18 cellular contexts compared by ENCODE assay signal in the genomic region with DNA sequence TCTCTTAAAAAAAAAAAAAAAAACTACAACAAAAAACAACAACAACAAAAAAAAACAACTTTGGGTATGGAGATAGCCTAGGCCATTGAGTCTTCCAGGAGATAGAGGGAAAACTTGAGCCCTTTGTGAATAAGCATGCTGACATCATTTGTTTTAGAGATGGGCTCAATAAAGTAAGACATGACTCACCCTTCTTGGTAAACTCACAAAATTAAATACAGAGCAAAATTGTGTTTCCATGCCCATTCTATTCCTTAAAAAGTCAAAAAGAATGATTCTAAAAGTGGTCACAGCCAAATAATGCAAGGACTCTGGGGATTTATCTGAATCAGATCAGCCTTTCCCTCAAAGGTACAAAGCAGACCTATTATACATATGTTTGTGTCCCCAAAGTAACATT.
DNase-seq lines count a peak whose midpoint lies in the region; ATAC-seq, FAIRE-seq and TF ChIP-seq lines count a peak whose summit lies in the region.
"Had no signal": no experiment of that assay in that cellular context is flagged by ENCODE, and none has a peak within 500 bp of the region (broad histone marks: within the 10 kb centered on the region; RNA-seq: fewer than 3 reads in every experiment).

No MANE protein-coding gene starts in this region.

- H3K4me3 ChIP-seq in A549 = no peak overlapping the region
- H3K4me3 ChIP-seq in GM23248 = no peak overlapping the region
- H3K4me3 ChIP-seq: hepatocyte had no signal

- H3K9me2 ChIP-seq in GM23248 (ENCODE audit: insufficient read depth) = no peaks in the 10 kb centered on the region

- H3K79me2 ChIP-seq in GM23248 (ENCODE audit: insufficient read depth) = no peaks in the 10 kb centered on the region
- H3K79me2 ChIP-seq: hepatocyte had no signal

- H3K27ac ChIP-seq in A549 = no peak overlapping the region
- H3K27ac ChIP-seq in GM23248 = peak overlapping the region; percentile 36
- H3K27ac ChIP-seq in foreskin keratinocyte = peak overlapping the region; percentile 2
- H3K27ac ChIP-seq: hepatocyte had no signal

- H3K9me3 ChIP-seq in A549 = no peaks in the 10 kb centered on the region
- no peaks in the 10 kb centered on the region for H3K9me3 ChIP-seq in GM23248 (ENCODE audit: low read depth)
- H3K9me3 ChIP-seq: Caco-2 had no signal

- TF ChIP-seq RAD21 in A549 (conservative IDR thresholded peaks at IDR 0.05 in 1 of 2, IDR thresholded peaks at IDR 0.05 in 1 of 2) = no peak

- no peak for TF ChIP-seq POLR2A in A549 (IDR thresholded peaks at IDR 0.05; ENCODE audit: low read length)

- no peak overlapping the region for H2AFZ ChIP-seq in GM23248
- H2AFZ ChIP-seq: hepatocyte had no signal

- H3K4me1 ChIP-seq in A549 (no peaks in the 10 kb centered on the region), GM23248 (ENCODE audit: insufficient read depth) (peaks cover 38% of the 10 kb centered on the region), foreskin keratinocyte (peaks cover 13% of the 10 kb centered on the region)
- H3K4me1 ChIP-seq: Caco-2 had no signal

- DNase-seq in A549 (ENCODE audit: low read depth in 1 of 2, low spot score in 1 of 2) = no peak
- peak; percentile 68 for DNase-seq in GM23248
- DNase-seq in astrocyte of the hippocampus (ENCODE audit: low read depth, low spot score) = peak; percentile 3
- DNase-seq in foreskin keratinocyte = peak in 1 of 2 donors; percentile 41
- no peak for DNase-seq in dermis blood vessel endothelial cell
- DNase-seq: activated CD4-positive, alpha-beta T cell treated with anti-CD3 and anti-CD28 coated beads for 36 hours; Caco-2; GF-D8; NCI-H1694 treated with DMSO at 0.1 percent for 48 hours; SHP77 treated with DMSO at 0.1 percent for 48 hours; stimulated activated naive B cell treated with anti-CD40 and anti-IgM and Interleukin-4, amounts not matched to agents 10 μg/mL and 1 μg/mL and 100 μg/mL, for 72 hours had no signal

- in situ Hi-C loops in GM23248 (cut with MboI) = no loop called here

- H3K4me2 ChIP-seq in A549 (no peak overlapping the region), GM23248 (ENCODE audit: unreplicated experiment) (peak overlapping the region; percentile 43)
- H3K4me2 ChIP-seq: hepatocyte had no signal

- CTCF ChIA-PET in A549 (lab: Yijun Ruan, JAX) = no interaction called here

- no peak for FAIRE-seq in A549 (lab: Jason Lieb, UNC)
- FAIRE-seq: A204.1, endometrium, GM18507 had no signal

- TF ChIP-seq EP300 in A549 (IDR thresholded peaks at IDR 0.05) = no peak

- H3K36me3 ChIP-seq in GM23248 (ENCODE audit: low read depth) = no peaks in the 10 kb centered on the region

- H3F3A ChIP-seq in GM23248 (ENCODE audit: insufficient read depth) = peaks cover 42% of the 10 kb centered on the region

- no peak overlapping the region for H3K9ac ChIP-seq in GM23248

- TF ChIP-seq CTCF in A549 (IDR thresholded peaks at IDR 0.05) (no peak), foreskin keratinocyte (conservative IDR thresholded peaks at IDR 0.05) (no peak)

- H3K27me3 ChIP-seq in GM23248 (replicated peaks; ENCODE audit: insufficient read depth) = no peaks in the 10 kb centered on the region
- H3K27me3 ChIP-seq in foreskin keratinocyte = no peaks in the 10 kb centered on the region
- H3K27me3 ChIP-seq: hepatocyte had no signal

- POLR2A ChIA-PET in A549 (lab: Yijun Ruan, JAX) = no interaction called here

- ATAC-seq in A549 (no peak), foreskin keratinocyte (peak; percentile 49), GM18511 (IDR thresholded peaks at IDR 0.05; ENCODE audit: unreplicated experiment) (no peak), GM18861 (IDR thresholded peaks at IDR 0.05; ENCODE audit: unreplicated experiment) (no peak), GM18502 (IDR thresholded peaks at IDR 0.05; ENCODE audit: poor library complexity, unreplicated experiment) (no peak)
- ATAC-seq: activated CD4-positive, alpha-beta T cell treated with anti-CD3 and anti-CD28 coated beads for 36 hours; stimulated activated naive B cell treated with anti-CD40 and anti-IgM and Interleukin-4, amounts not matched to agents 10 μg/mL and 1 μg/mL and 100 μg/mL, for 72 hours had no signal

- no peaks in the 10 kb centered on the region for H4K20me1 ChIP-seq in GM23248 (ENCODE audit: insufficient read depth)

TF ChIP-seq in A549, 52 proteins besides CTCF, POLR2A, EP300 and RAD21:
- TF ChIP-seq FOXS1 (CRISPR knock-in tag; IDR thresholded peaks at IDR 0.05) (no peak), FOSL2 (IDR thresholded peaks at IDR 0.05) (no peak), FOSL2 (CRISPR knock-in tag; IDR thresholded peaks at IDR 0.05) (peak; percentile 49), ZC3H11A (IDR thresholded peaks at IDR 0.05) (no peak), ZSCAN20 (CRISPR knock-in tag; IDR thresholded peaks at IDR 0.05) (no peak)

Comparison
In these comparisons a context has a peak if more than half of its experiments do, and no peak if none do; other contexts are left out.
1. DNase-seq: peak in GM23248 (single experiment) and astrocyte of the hippocampus (single experiment); none in A549 (0 of 2) and dermis blood vessel endothelial cell (single experiment).
2. H3K27ac ChIP-seq: peak in GM23248 (single experiment) and foreskin keratinocyte (single experiment); none in A549 (0 of 2).